Comparison of ENCODE assay signal across 16 cellular contexts in the genomic region with DNA sequence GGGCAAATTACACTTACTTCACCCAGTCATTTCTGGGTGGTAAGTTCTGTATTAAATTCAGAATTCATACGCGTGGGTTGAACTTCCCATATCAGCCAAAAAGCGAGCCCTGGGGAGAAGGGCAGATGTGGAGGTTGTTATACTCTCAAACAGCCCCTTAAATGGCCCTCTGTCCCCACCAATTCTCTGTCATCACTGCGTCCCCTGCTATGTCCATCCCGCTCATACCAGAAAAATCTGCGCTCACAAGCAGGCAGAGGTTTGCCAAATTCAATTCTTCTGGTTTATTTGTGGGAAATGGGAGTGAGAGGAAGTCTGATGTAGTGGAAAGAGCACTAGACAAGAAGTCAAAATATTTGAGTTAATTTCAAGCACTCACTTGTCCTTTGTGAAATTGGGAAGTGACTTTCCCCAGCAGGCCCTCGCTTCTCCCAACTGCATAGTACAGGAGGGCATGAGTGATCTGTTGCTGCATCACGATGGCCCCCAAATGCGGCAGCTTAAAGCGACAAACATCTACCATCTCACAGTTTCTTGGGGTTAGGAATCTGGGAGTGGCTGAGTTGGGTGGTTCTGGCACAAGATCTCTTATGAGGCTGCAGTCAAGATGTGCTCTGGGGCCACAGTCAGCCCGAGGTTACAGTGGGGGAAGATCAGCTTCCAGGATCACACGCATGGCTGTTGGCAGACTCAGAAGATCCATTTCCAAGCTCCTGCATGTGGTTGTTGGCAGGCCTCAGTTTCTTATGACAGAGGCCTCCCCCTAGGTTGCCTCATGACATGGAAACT.
DNase-seq lines count a peak whose midpoint lies in the region; ATAC-seq and TF ChIP-seq lines count a peak whose summit lies in the region.
"Had no signal": no experiment of that assay in that cellular context is flagged by ENCODE, and none has a peak within 500 bp of the region (broad histone marks: within the 10 kb centered on the region; RNA-seq: fewer than 3 reads in every experiment).

No MANE protein-coding gene starts in this region.

- no peaks in the 10 kb centered on the region for H4K20me1 ChIP-seq in hepatocyte (ENCODE audit: insufficient read depth, poor library complexity, severe bottlenecking)

- no peaks in the 10 kb centered on the region for H3K9me2 ChIP-seq in hepatocyte (replicated peaks; ENCODE audit: insufficient read depth)

- no peaks in the 10 kb centered on the region for H3K9me3 ChIP-seq in RWPE2 (ENCODE audit: severe bottlenecking)
- H3K9me3 ChIP-seq in hepatocyte (ENCODE audit: low read depth): no peaks in the 10 kb centered on the region
- no peaks in the 10 kb centered on the region for H3K9me3 ChIP-seq in subcutaneous abdominal adipose tissue (ENCODE audit: control insufficient read depth in 5 of 5, low read length in 5 of 5)

- WGBS in hepatocyte (ENCODE audit: low lambda C conversion rate, missing lambda C conversion rate): 91% methylated on average over 12 of the region's 12 CpGs

- DNase-seq in RWPE2 (ENCODE audit: low spot score): peak; percentile 15
- peak; percentile 66 for DNase-seq in fibroblast of gingiva (ENCODE audit: low read depth)
- no peak for DNase-seq in hepatocyte (ENCODE audit: low spot score)
- DNase-seq in NCI-H146 treated with DMSO at 0.1 percent for 48 hours (lab: John Stamatoyannopoulos, UW; ENCODE audit: unreplicated experiment): no peak
- no peak for DNase-seq in putamen (ENCODE audit: low spot score)
- no peak for DNase-seq in NCI-H2171 treated with DMSO at 0.1 percent for 48 hours (lab: John Stamatoyannopoulos, UW)
- DNase-seq: activated CD4-positive, alpha-beta T cell treated with anti-CD3 and anti-CD28 coated beads, Interleukin-2, amount 50 U/mL, for 48 hours; EL; HCEC 1CT; NCI-H1105; nephron progenitor cell; retina had no signal

- no peaks in the 10 kb centered on the region for H3K79me2 ChIP-seq in hepatocyte

- H3K27ac ChIP-seq in RWPE2 (ENCODE audit: poor library complexity, severe bottlenecking): no peak overlapping the region
- peak overlapping the region; percentile 48 for H3K27ac ChIP-seq in hepatocyte
- peak overlapping the region; percentile 86 for H3K27ac ChIP-seq in subcutaneous abdominal adipose tissue (ENCODE audit: low read depth, low read length)
- H3K27ac ChIP-seq: cardiac muscle cell, KMS-11 had no signal

- H3K9ac ChIP-seq in subcutaneous abdominal adipose tissue (ENCODE audit: low read length in 5 of 5): peak overlapping the region in 3 of 5 donors; percentile 16 to 59 (median 31)
- H3K9ac ChIP-seq: KMS-11 had no signal

- H3K36me3 ChIP-seq in RWPE2 (ENCODE audit: low read depth): no peaks in the 10 kb centered on the region
- H3K36me3 ChIP-seq in hepatocyte (replicated peaks; ENCODE audit: insufficient read depth, low read depth): no peaks in the 10 kb centered on the region
- no peaks in the 10 kb centered on the region for H3K36me3 ChIP-seq in subcutaneous abdominal adipose tissue (ENCODE audit: control insufficient read depth in 5 of 5, insufficient read depth in 5 of 5, low read length in 5 of 5)
- H3K36me3 ChIP-seq: cardiac muscle cell had no signal

- H3K4me2 ChIP-seq in hepatocyte: no peak overlapping the region
- H3K4me2 ChIP-seq: KMS-11 had no signal

- H3K4me3 ChIP-seq in RWPE2 (ENCODE audit: severe bottlenecking): no peak overlapping the region
- no peak overlapping the region for H3K4me3 ChIP-seq in hepatocyte
- peak overlapping the region in 2 of 5 donors; percentile 1 to 32 for H3K4me3 ChIP-seq in subcutaneous abdominal adipose tissue (ENCODE audit: low read depth in 1 of 5, low read length in 5 of 5)
- H3K4me3 ChIP-seq: cardiac muscle cell, lung had no signal

- H2AFZ ChIP-seq in hepatocyte: no peak overlapping the region

- TF ChIP-seq CTCF in RWPE2 (IDR thresholded peaks at IDR 0.05; ENCODE audit: poor library complexity, severe bottlenecking): no peak
- no peak for TF ChIP-seq CTCF in hepatocyte (IDR thresholded peaks at IDR 0.05; ENCODE audit: poor library complexity)

- H3K4me1 ChIP-seq in RWPE2 (ENCODE audit: insufficient read depth, poor library complexity, severe bottlenecking) (no peaks in the 10 kb centered on the region), hepatocyte (ENCODE audit: insufficient read depth) (peaks cover 29% of the 10 kb centered on the region), subcutaneous abdominal adipose tissue (ENCODE audit: control insufficient read depth in 5 of 5, insufficient read depth in 5 of 5, low read length in 5 of 5) (peaks cover 25 to 82% (median 77%) of the 10 kb centered on the region in 5 donors)

- H3K27me3 ChIP-seq in RWPE2 (ENCODE audit: insufficient read depth, poor library complexity, severe bottlenecking) (no peaks in the 10 kb centered on the region), hepatocyte (no peaks in the 10 kb centered on the region), subcutaneous abdominal adipose tissue (ENCODE audit: control insufficient read depth in 5 of 5, insufficient read depth in 4 of 5, low read length in 5 of 5) (no peaks in the 10 kb centered on the region)

- ATAC-seq in RWPE2 (ENCODE audit: low read depth): no peak

Comparison
In these comparisons a context has a peak if more than half of its experiments do, and no peak if none do; other contexts are left out.
1. DNase-seq: peak in RWPE2 (single experiment) and fibroblast of gingiva (single experiment); none in hepatocyte (single experiment), NCI-H146 treated with DMSO at 0.1 percent for 48 hours (single experiment), putamen (single experiment) and NCI-H2171 treated with DMSO at 0.1 percent for 48 hours (single experiment).